Comparison of ENCODE assay signal across 8 cellular contexts in genomic region chr3:124884474-124884832, GRCh38. TPM values are rescaled to one million over a fixed set of nuclear protein-coding genes. Genes with fewer than 3 reads are reported as not detected.
A peak's percentile ranks its signal among the peaks of the same experiment; 100 is the strongest.
DNase-seq lines count a peak whose midpoint lies in the region; FAIRE-seq and TF ChIP-seq lines count a peak whose summit lies in the region.
"Not testable (repeated sequence)": the region's sequence is repeated elsewhere in the genome, so short reads cannot be mapped to it uniquely, and the experiment has no call there.
"Had no signal": no experiment of that assay in that cellular context is flagged by ENCODE, and none has a peak within 500 bp of the region (broad histone marks: within the 10 kb centered on the region; RNA-seq: fewer than 3 reads in every experiment).

No MANE protein-coding gene starts in this region.

- TF ChIP-seq CTCF in Calu3 (IDR thresholded peaks at IDR 0.05; ENCODE audit: unreplicated experiment); PC-9 (conservative IDR thresholded peaks at IDR 0.05); astrocyte (IDR thresholded peaks at IDR 0.05; ENCODE audit: insufficient read depth, low read depth, low read length); endothelial cell of umbilical vein (IDR thresholded peaks at IDR 0.05; ENCODE audit: extremely low read depth in 1 of 2, insufficient read depth in 1 of 2, low read depth in 1 of 2, low read length in 2 of 2); nephron (IDR thresholded peaks at IDR 0.05; ENCODE audit: unreplicated experiment in 3 of 3); sigmoid colon (IDR thresholded peaks at IDR 0.05): not testable (repeated sequence)

- H3K4me3 ChIP-seq in PC-9, result peak overlapping the region; percentile 84; the same call in 1 of the 2 replicates
- not testable (repeated sequence) for H3K4me3 ChIP-seq in astrocyte (ENCODE audit: insufficient read depth, low read depth, low read length); endothelial cell of umbilical vein (replicated peaks in 1 of 3; ENCODE audit: insufficient read depth in 1 of 3, low read depth in 1 of 3, low read length in 3 of 3); sigmoid colon

- H3K27ac ChIP-seq in PC-9, result peak overlapping the region; percentile 69; the same call in 1 of the 2 replicates
- peak overlapping the region; percentile 56 for H3K27ac ChIP-seq in astrocyte (ENCODE audit: low read depth, low read length)
- H3K27ac ChIP-seq in endothelial cell of umbilical vein (ENCODE audit: insufficient read depth, low read depth, low read length), result not testable (repeated sequence)
- H3K27ac ChIP-seq in sigmoid colon, result peak overlapping the region in 2 of 4 donors; percentile 67 to 92

- H3K9me2 ChIP-seq in PC-9 (ENCODE audit: insufficient read depth), result not testable (repeated sequence)

- H3K9me3 ChIP-seq in PC-9 (ENCODE audit: insufficient read depth, low read depth); astrocyte (ENCODE audit: insufficient read depth, low read depth, low read length); endothelial cell of umbilical vein (replicated peaks; ENCODE audit: control insufficient read depth, insufficient read depth, low read length); sigmoid colon: not testable (repeated sequence)

- H3K9me1 ChIP-seq in endothelial cell of umbilical vein (replicated peaks; ENCODE audit: control insufficient read depth, extremely low read depth, insufficient read depth, low read length), result not testable (repeated sequence)

- WGBS in sigmoid colon, 2 donors, result 93 to 95% methylated on average over 3 of the region's 3 CpGs

- not testable (repeated sequence) for H3K27me3 ChIP-seq in PC-9 (ENCODE audit: insufficient read depth, low read depth); astrocyte (ENCODE audit: insufficient read depth, low read length); endothelial cell of umbilical vein (ENCODE audit: control insufficient read depth in 2 of 2, insufficient read depth in 2 of 2, low read length in 2 of 2); sigmoid colon

- TF ChIP-seq EP300 in sigmoid colon (IDR thresholded peaks at IDR 0.05), result not testable (repeated sequence)

- H3K79me2 ChIP-seq in PC-9 (ENCODE audit: low read depth), result peaks cover 68% of the 10 kb centered on the region
- peaks cover 64% of the 10 kb centered on the region for H3K79me2 ChIP-seq in astrocyte (ENCODE audit: insufficient read depth, low read length)
- peaks cover 26% of the 10 kb centered on the region for H3K79me2 ChIP-seq in endothelial cell of umbilical vein (ENCODE audit: control insufficient read depth, insufficient read depth, low read length)

- H3K36me3 Mint-ChIP-seq in Calu3 (ENCODE audit: insufficient read depth, unreplicated experiment), result peaks cover 42% of the 10 kb centered on the region
- not testable (repeated sequence) for H3K36me3 Mint-ChIP-seq in astrocyte (ENCODE audit: low read depth, unreplicated experiment); immature natural killer cell; nephron (ENCODE audit: low read depth)

- dilution Hi-C loops in endothelial cell of umbilical vein (cut with MboI; ENCODE audit: extremely low pct_ligation_motif_present, low sequenced_read_pairs), result loop anchor here (25.0 kb wide), 1 partner anchor 122 kb away; no protein-coding TSS in a partner anchor

- H2AFZ ChIP-seq in PC-9; astrocyte (ENCODE audit: low read depth, low read length); endothelial cell of umbilical vein (ENCODE audit: low read depth, low read length): not testable (repeated sequence)

- H3K27ac Mint-ChIP-seq in Calu3 (ENCODE audit: unreplicated experiment), result peak overlapping the region; percentile 16
- H3K27ac Mint-ChIP-seq in astrocyte (ENCODE audit: unreplicated experiment); immature natural killer cell; nephron: not testable (repeated sequence)

- H3F3A ChIP-seq in PC-9 (ENCODE audit: insufficient read depth, low read depth), result peaks cover 43% of the 10 kb centered on the region

- FAIRE-seq in astrocyte (lab: Jason Lieb, UNC); endothelial cell of umbilical vein (lab: Jason Lieb, UNC): not testable (repeated sequence)

- H3K4me1 ChIP-seq in PC-9 (replicated peaks; ENCODE audit: insufficient read depth) (peaks cover 70% of the 10 kb centered on the region), astrocyte (ENCODE audit: insufficient read depth, low read length) (peaks cover 55% of the 10 kb centered on the region), endothelial cell of umbilical vein (ENCODE audit: control insufficient read depth, extremely low read depth, insufficient read depth, low read length) (peaks cover 33% of the 10 kb centered on the region), sigmoid colon (peaks cover 0 to 55% (median 47%) of the 10 kb centered on the region in 4 donors)

- H3K4me2 ChIP-seq in PC-9, result peak overlapping the region; percentile 92
- H3K4me2 ChIP-seq in astrocyte (ENCODE audit: low read length), result peak overlapping the region; percentile 94
- peak overlapping the region; percentile 36 for H3K4me2 ChIP-seq in endothelial cell of umbilical vein (ENCODE audit: insufficient read depth, low read length)

- H3K9me3 Mint-ChIP-seq in Calu3 (ENCODE audit: low read depth, unreplicated experiment); astrocyte (ENCODE audit: unreplicated experiment); immature natural killer cell; nephron: not testable (repeated sequence)

- H3K27me3 Mint-ChIP-seq in Calu3 (ENCODE audit: unreplicated experiment); astrocyte (ENCODE audit: low read depth, unreplicated experiment): not testable (repeated sequence)
- H3K27me3 Mint-ChIP-seq in immature natural killer cell (ENCODE audit: low read depth in 3 of 3) (peaks cover 9 to 35% (median 13%) of the 10 kb centered on the region in 3 donors), nephron (ENCODE audit: low read depth) (peaks cover 58% of the 10 kb centered on the region)

- CTCF ChIA-PET in Calu3 (lab: Charles Lee); PC-9 (lab: Charles Lee): not testable (repeated sequence)
- CTCF ChIA-PET in endothelial cell of umbilical vein (lab: Charles Lee), result interaction anchor here (0.7 to 4.2 kb wide), 3 partner anchors 17 to 125 kb away, joined by 3 to 20 read pairs (median 3); no protein-coding TSS in a partner anchor

- intact Hi-C loops in Calu3 (cut with micrococcal nuclease; ENCODE audit: unreplicated experiment); PC-9 (cut with micrococcal nuclease; ENCODE audit: unreplicated experiment); endothelial cell of umbilical vein (cut with micrococcal nuclease); sigmoid colon (cut with DNase I): not testable (repeated sequence)

- not testable (repeated sequence) for BruUV-seq in Calu3 (replicated peaks; lab: Mats Ljungman, UMichigan); PC-9 (replicated peaks; lab: Mats Ljungman, UMichigan); endothelial cell of umbilical vein (replicated peaks; lab: Mats Ljungman, UMichigan)

- H3K4me3 Mint-ChIP-seq in Calu3 (ENCODE audit: low read depth, unreplicated experiment) (peak overlapping the region; percentile 78), astrocyte (ENCODE audit: unreplicated experiment) (peak overlapping the region; percentile 91), immature natural killer cell (peak overlapping the region in 3 of 5 donors; percentile 11 to 49 (median 29)), nephron (peak overlapping the region; percentile 60 to 79 (median 73))

- POLR2A ChIA-PET in PC-9 (lab: Charles Lee; ENCODE audit: unreplicated experiment), result not testable (repeated sequence)
- POLR2A ChIA-PET in endothelial cell of umbilical vein (lab: Charles Lee), result interaction anchor here (0.7 kb wide), 1 partner anchor 79 kb away, joined by 4 read pairs; no protein-coding TSS in a partner anchor

- peaks cover 14% of the 10 kb centered on the region; the same call in 1 of the 2 replicates for H3K36me3 ChIP-seq in PC-9 (ENCODE audit: low read depth)
- not testable (repeated sequence) for H3K36me3 ChIP-seq in astrocyte (ENCODE audit: insufficient read depth, low read length); endothelial cell of umbilical vein (ENCODE audit: control insufficient read depth in 2 of 2, extremely low read depth in 1 of 2, insufficient read depth in 2 of 2, low read length in 2 of 2); sigmoid colon

- not testable (repeated sequence) for TF ChIP-seq POLR2A in endothelial cell of umbilical vein (IDR thresholded peaks at IDR 0.05; ENCODE audit: low read depth, low read length); sigmoid colon (IDR thresholded peaks at IDR 0.05)

- DNase-seq in Calu3; PC-9; astrocyte (ENCODE audit: low read depth); endothelial cell of umbilical vein (ENCODE audit: low read depth, low spot score); immature natural killer cell: not testable (repeated sequence)
- DNase-seq in sigmoid colon, result peak; percentile 39

- H3K4me1 Mint-ChIP-seq in Calu3 (ENCODE audit: low read depth, unreplicated experiment) (peaks cover 56% of the 10 kb centered on the region), astrocyte (ENCODE audit: low read depth, unreplicated experiment) (peaks cover 37% of the 10 kb centered on the region), nephron (peaks cover 34% of the 10 kb centered on the region)
- not testable (repeated sequence) for H3K4me1 Mint-ChIP-seq in immature natural killer cell

- H4K20me1 ChIP-seq in PC-9 (ENCODE audit: insufficient read depth); astrocyte (ENCODE audit: insufficient read depth, low read length); endothelial cell of umbilical vein (replicated peaks; ENCODE audit: control insufficient read depth, extremely low read depth, insufficient read depth, low read length): not testable (repeated sequence)

- H3K9ac ChIP-seq in astrocyte (ENCODE audit: low read length); endothelial cell of umbilical vein (replicated peaks; ENCODE audit: extremely low read depth, insufficient read depth, low read length): not testable (repeated sequence)

RNA-seq across cellular contexts. Expression of gene ITGB5, which starts 2.7 kb away (rescaled TPM):
- total RNA-seq in Calu3 (2022) (193 and 225 TPM in 2 replicates), PC-9 (2021) (226 and 287 TPM in 2 replicates), astrocyte (139 and 201 TPM in 2 replicates), endothelial cell of umbilical vein (144 TPM in 2 replicates), sigmoid colon (100 to 1,000 TPM in 2 of 4 donors, 10 to 100 TPM in 2; 89.2 to 203 (median 125) TPM)
- polyA plus RNA-seq in endothelial cell of umbilical vein (126 and 170 TPM in 2 replicates), immature natural killer cell (1 to 10 TPM in 1 of 3 donors, under 1 TPM in 1, not detected in 1; 0.52 to 1.1 TPM), sigmoid colon (10 to 100 TPM; 15.0 to 27.0 (median 22.7) TPM)
- polyA plus RNA-seq in endothelial cell of umbilical vein (2011; cell fraction: cytosol; rRNA removed), result 161 and 176 TPM in 2 replicates
- polyA plus RNA-seq in endothelial cell of umbilical vein (2011; cell fraction: nucleus; rRNA removed), result 113 and 120 TPM in 2 replicates
- 102 and 144 TPM in 2 replicates for polyA plus RNA-seq in endothelial cell of umbilical vein (2012)
- polyA minus RNA-seq in endothelial cell of umbilical vein, result 166 and 180 TPM in 2 replicates
- polyA minus RNA-seq in endothelial cell of umbilical vein (2011; cell fraction: cytosol; rRNA and poly(A)+ RNA removed), result 32.4 TPM
- polyA minus RNA-seq in endothelial cell of umbilical vein (2011; cell fraction: nucleus; rRNA and poly(A)+ RNA removed), result 36.5 and 59.5 TPM in 2 replicates
- total RNA-seq: OCI-LY7 had no signal

RNA-seq across cellular contexts. Expression of gene MUC13, which starts 50.1 kb away (rescaled TPM):
- total RNA-seq in Calu3 (2022) (25.8 and 58.8 TPM in 2 replicates), PC-9 (2021) (not detected in 2 replicates), astrocyte (not detected in 2 replicates), endothelial cell of umbilical vein (not detected in 2 replicates), sigmoid colon (1 to 10 TPM in 1 of 4 donors, not detected in 3; 1.4 TPM)
- polyA plus RNA-seq in endothelial cell of umbilical vein (not detected in 2 replicates), immature natural killer cell (not detected), sigmoid colon (100 to 1,000 TPM in 2 of 3 donors, 10 to 100 TPM in 1; 81.7 to 440 (median 156) TPM)
- polyA plus RNA-seq in endothelial cell of umbilical vein (2011; cell fraction: cytosol; rRNA removed), result not detected in 2 replicates
- polyA plus RNA-seq in endothelial cell of umbilical vein (2011; cell fraction: nucleus; rRNA removed), result not detected in 2 replicates
- polyA plus RNA-seq in endothelial cell of umbilical vein (2012), result not detected in 2 replicates
- not detected in 2 replicates for polyA minus RNA-seq in endothelial cell of umbilical vein
- 3.1 TPM for polyA minus RNA-seq in endothelial cell of umbilical vein (2011; cell fraction: cytosol; rRNA and poly(A)+ RNA removed)
- not detected in 2 replicates for polyA minus RNA-seq in endothelial cell of umbilical vein (2011; cell fraction: nucleus; rRNA and poly(A)+ RNA removed)
- total RNA-seq: OCI-LY7 had no signal

Comparison
In these comparisons a context has a peak if more than half of its experiments do, and no peak if none do; other contexts are left out.
1. H3K4me3 Mint-ChIP-seq: peak in every context shown above with its lines; median percentile 91 in astrocyte; 78 in Calu3; 73 in nephron; 29 in immature natural killer cell.
2. H3K4me2 ChIP-seq: peak in every context shown above with its lines; median percentile 94 in astrocyte; 92 in PC-9; 36 in endothelial cell of umbilical vein.
3. RNA of gene MUC13, which starts 50.1 kb away (total RNA-seq): 25.8 to 58.8 TPM in Calu3; 1.4 TPM in sigmoid colon, not detected in PC-9, not detected in astrocyte and not detected in endothelial cell of umbilical vein; every median in the first group is over 10 times any median in the second.